ENCODE assay signal across 8 cellular contexts in genomic region chr22:19291580-19292261, GRCh38. TPM values are rescaled to one million over a fixed set of nuclear protein-coding genes. Genes with fewer than 3 reads are reported as not detected.
A peak's percentile ranks its signal among the peaks of the same experiment; 100 is the strongest.
DNase-seq lines count a peak whose midpoint lies in the region; TF ChIP-seq lines count a peak whose summit lies in the region.

Gene CLTCL1 (minus strand): TSS chr22:19291719. CDS start chr22:19291641, 78 bp downstream.

- peaks cover under 1% of the 10 kb centered on the region for H3K36me3 ChIP-seq in neutrophil

- H3K4me3 ChIP-seq in neutrophil (ENCODE audit: low read depth in 1 of 2, low read length in 1 of 2), result peak within 1 kb of the TSS; percentile 92 to 93

- H3K9me3 ChIP-seq in neutrophil, result no peaks in the 10 kb centered on the region

- DNase-seq in NOMO-1 (lab: John Stamatoyannopoulos, UW; ENCODE audit: unreplicated experiment in 2 of 2) (peak; percentile 45), NOMO-1 treated with dmso at 0.1 percent for 144 hours (lab: John Stamatoyannopoulos, UW; ENCODE audit: unreplicated experiment) (no peak), HPDE6-E6E7 (ENCODE audit: extremely low spot score) (peak; percentile 69), SHP77 (lab: John Stamatoyannopoulos, UW) (peak; percentile 54 to 83), germinal center (ENCODE audit: low spot score) (peak; percentile 96)
- DNase-seq in activated naive CD4-positive, alpha-beta T cell treated with Interleukin-2 at 50 U/mL for 16 hours, result peak; percentile 67

- peaks cover 45 to 48% of the 10 kb centered on the region in 2 experiments for H3K4me1 ChIP-seq in neutrophil (ENCODE audit: control insufficient read depth in 1 of 2, insufficient read depth in 1 of 2, low read depth in 1 of 2, low read length in 1 of 2)

- TF ChIP-seq CTCF in neutrophil (IDR thresholded peaks at IDR 0.05), result no peak
- no peak for TF ChIP-seq CTCF in subcutaneous adipose tissue (IDR thresholded peaks at IDR 0.05; ENCODE audit: low read depth)

- H3K27me3 ChIP-seq in neutrophil, result no peaks in the 10 kb centered on the region

- H3K27ac ChIP-seq in neutrophil, result peak within 1 kb of the TSS; percentile 73

RNA-seq across cellular contexts. Expression of gene CLTCL1, which starts in this region (rescaled TPM):
- 10 to 100 TPM in 3 of 4 donors, 1 to 10 TPM in 1; 7.3 to 23.2 (median 16.5) TPM for total RNA-seq in subcutaneous adipose tissue
